In genomic region chr6:85764844-85765243, GRCh38 we compare ENCODE assay signal across 21 cellular contexts.
"Had no signal": no experiment of that assay in that cellular context is flagged by ENCODE, and none has a peak within 500 bp of the region (broad histone marks: within the 10 kb centered on the region; RNA-seq: fewer than 3 reads in every experiment).

No MANE protein-coding gene starts in this region.

- H3K9me3 ChIP-seq: gastrocnemius medialis, SK-N-SH, upper lobe of left lung had no signal

- H3K27ac ChIP-seq: dorsolateral prefrontal cortex, gastrocnemius medialis, skin epidermis, upper lobe of left lung had no signal

- H3K9ac ChIP-seq: SK-N-SH had no signal

- H3K4me2 ChIP-seq: SK-N-SH had no signal

- FAIRE-seq: bronchial epithelial cell had no signal

- H3K36me3 ChIP-seq: gastrocnemius medialis, upper lobe of left lung had no signal

- H3K27ac Mint-ChIP-seq: activated CD4-positive, alpha-beta T cell treated with anti-CD3 and anti-CD28 coated beads, Interleukin-2, amount 10 ng/mL, durations not matched to agents 24 days and 14 days; activated CD8-positive, alpha-beta T cell treated with anti-CD3 and anti-CD28 coated beads for 36 hours; activated naive CD4-positive, alpha-beta T cell treated with anti-CD3 and anti-CD28 coated beads, Interleukin-2, amount 10 ng/mL, durations not matched to agents 7 days and 5 days; activated naive CD8-positive, alpha-beta T cell treated with anti-CD3 and anti-CD28 coated beads, Interleukin-2, amount 50 U/mL, for 24 hours; progenitor cell of endocrine pancreas; stimulated activated naive CD8-positive, alpha-beta T cell treated with anti-CD3 and anti-CD28 coated beads, Interleukin-15, amount 100 ng/mL, for 72 hours; T-cell had no signal

- H3K4me1 ChIP-seq: gastrocnemius medialis, upper lobe of left lung had no signal

- H3K4me3 ChIP-seq: dorsolateral prefrontal cortex, gastrocnemius medialis, skin epidermis, upper lobe of left lung had no signal

- H3K4me1 Mint-ChIP-seq: activated CD4-positive, alpha-beta T cell treated with anti-CD3 and anti-CD28 coated beads, Interleukin-2, amount 10 ng/mL, durations not matched to agents 24 days and 14 days; activated naive CD4-positive, alpha-beta T cell treated with anti-CD3 and anti-CD28 coated beads, Interleukin-2, amount 10 ng/mL, durations not matched to agents 7 days and 5 days; activated naive CD8-positive, alpha-beta T cell treated with anti-CD3 and anti-CD28 coated beads, Interleukin-2, amount 50 U/mL, for 24 hours; naive B cell; neural crest cell; stimulated activated naive CD8-positive, alpha-beta T cell treated with anti-CD3 and anti-CD28 coated beads, Interleukin-15, amount 100 ng/mL, for 72 hours; T-cell had no signal

- ATAC-seq: activated CD8-positive, alpha-beta T cell treated with anti-CD3 and anti-CD28 coated beads for 36 hours; activated naive CD8-positive, alpha-beta T cell treated with anti-CD3 and anti-CD28 coated beads, Interleukin-2, amount 50 U/mL, for 24 hours; activated T-cell treated with anti-CD3 and anti-CD28 coated beads, Interleukin-2, amount 50 U/mL, for 4 hours; gastrocnemius medialis; left ventricle myocardium superior; stimulated activated naive CD8-positive, alpha-beta T cell treated with anti-CD3 and anti-CD28 coated beads, Interleukin-15, amount 100 ng/mL, for 72 hours; T-cell had no signal

- H3K27me3 Mint-ChIP-seq: progenitor cell of endocrine pancreas had no signal

- H3K9me3 Mint-ChIP-seq: activated CD4-positive, alpha-beta T cell treated with anti-CD3 and anti-CD28 coated beads, Interleukin-2, amount 10 ng/mL, durations not matched to agents 24 days and 14 days; activated CD8-positive, alpha-beta T cell treated with anti-CD3 and anti-CD28 coated beads for 36 hours; activated naive CD4-positive, alpha-beta T cell treated with anti-CD3 and anti-CD28 coated beads, Interleukin-2, amount 10 ng/mL, durations not matched to agents 7 days and 5 days; activated naive CD8-positive, alpha-beta T cell treated with anti-CD3 and anti-CD28 coated beads, Interleukin-2, amount 50 U/mL, for 24 hours; activated T-cell treated with anti-CD3 and anti-CD28 coated beads, Interleukin-2, amount 50 U/mL, for 4 hours; T-cell had no signal

- DNase-seq: activated CD4-positive, alpha-beta T cell treated with anti-CD3 and anti-CD28 coated beads, Interleukin-2, amount 10 ng/mL, durations not matched to agents 24 days and 14 days; activated CD4-positive, CD25-positive, alpha-beta regulatory T cell; activated CD8-positive, alpha-beta T cell treated with anti-CD3 and anti-CD28 coated beads for 36 hours; activated naive CD4-positive, alpha-beta T cell treated with anti-CD3 and anti-CD28 coated beads, Interleukin-2, amount 10 ng/mL, durations not matched to agents 7 days and 5 days; activated naive CD8-positive, alpha-beta T cell treated with anti-CD3 and anti-CD28 coated beads, Interleukin-2, amount 50 U/mL, for 24 hours; activated T-cell treated with anti-CD3 and anti-CD28 coated beads, Interleukin-2, amount 50 U/mL, for 4 hours; dorsolateral prefrontal cortex; gastrocnemius medialis; head of caudate nucleus; left ventricle myocardium superior; naive B cell; SK-N-SH; stimulated activated CD4-positive, alpha-beta T cell treated with anti-CD3 and anti-CD28 coated beads, Interleukin-2, amount 100 ng/mL, for 48 hours; stimulated activated naive CD8-positive, alpha-beta T cell treated with anti-CD3 and anti-CD28 coated beads, Interleukin-15, amount 100 ng/mL, for 72 hours; T-cell; T-helper 9 cell; upper lobe of left lung had no signal

- H3K36me3 Mint-ChIP-seq: activated naive CD4-positive, alpha-beta T cell treated with anti-CD3 and anti-CD28 coated beads, Interleukin-2, amount 10 ng/mL, durations not matched to agents 7 days and 5 days; naive B cell; T-cell had no signal

- H3K27me3 ChIP-seq: dorsolateral prefrontal cortex, gastrocnemius medialis, upper lobe of left lung had no signal

- H3K4me3 Mint-ChIP-seq: activated CD4-positive, alpha-beta T cell treated with anti-CD3 and anti-CD28 coated beads, Interleukin-2, amount 10 ng/mL, durations not matched to agents 24 days and 14 days; activated CD8-positive, alpha-beta T cell treated with anti-CD3 and anti-CD28 coated beads for 36 hours; activated naive CD4-positive, alpha-beta T cell treated with anti-CD3 and anti-CD28 coated beads, Interleukin-2, amount 10 ng/mL, durations not matched to agents 7 days and 5 days; activated naive CD8-positive, alpha-beta T cell treated with anti-CD3 and anti-CD28 coated beads, Interleukin-2, amount 50 U/mL, for 24 hours; activated T-cell treated with anti-CD3 and anti-CD28 coated beads, Interleukin-2, amount 50 U/mL, for 4 hours; neural crest cell; stimulated activated naive CD8-positive, alpha-beta T cell treated with anti-CD3 and anti-CD28 coated beads, Interleukin-15, amount 100 ng/mL, for 72 hours; T-cell had no signal
